ENCODE assay signal across 16 cellular contexts in the genomic region with DNA sequence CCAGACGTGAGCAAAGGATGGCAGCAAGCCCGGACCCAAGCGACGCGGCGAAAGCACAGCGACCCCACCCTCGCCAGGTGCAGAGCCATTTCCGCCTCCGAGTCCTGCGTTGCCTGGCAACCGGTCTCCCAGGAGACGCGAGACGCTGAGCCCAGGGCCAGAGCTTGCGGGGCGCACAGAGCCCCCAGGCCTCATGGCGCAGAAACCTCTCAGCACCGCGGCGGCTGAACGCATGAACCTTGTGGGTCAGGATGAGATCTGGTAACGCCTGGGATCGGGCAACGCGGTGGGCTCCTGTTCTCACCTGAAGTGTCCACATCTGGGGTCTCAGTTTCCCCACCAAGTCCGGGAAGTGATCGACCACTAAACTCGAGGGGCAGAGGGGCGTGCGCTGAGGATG.
DNase-seq lines count a peak whose midpoint lies in the region; ATAC-seq and TF ChIP-seq lines count a peak whose summit lies in the region.
"Had no signal": no experiment of that assay in that cellular context is flagged by ENCODE, and none has a peak within 500 bp of the region (broad histone marks: within the 10 kb centered on the region; RNA-seq: fewer than 3 reads in every experiment).

No MANE protein-coding gene starts in this region.

- intact Hi-C loops in body of pancreas (cut with DNase I), result no loop called here

- no peaks in the 10 kb centered on the region for H3K36me3 Mint-ChIP-seq in T-helper 2 cell treated with Interferon-gamma antibody and Interleukin-4, amounts not matched to agents 5 μg/mL and 100 μg/mL, for 36 hours (ENCODE audit: low read depth)

- TF ChIP-seq POLR2A in body of pancreas (IDR thresholded peaks at IDR 0.05), result no peak

- no peak overlapping the region for H3K27ac Mint-ChIP-seq in T-helper 2 cell treated with Interferon-gamma antibody and Interleukin-4, amounts not matched to agents 5 μg/mL and 100 μg/mL, for 36 hours
- H3K27ac Mint-ChIP-seq: activated T-cell treated with anti-CD3 and anti-CD28 coated beads, Interleukin-2, amount 50 U/mL, for 72 hours had no signal

- H3K9me3 Mint-ChIP-seq in T-helper 2 cell treated with Interferon-gamma antibody and Interleukin-4, amounts not matched to agents 5 μg/mL and 100 μg/mL, for 36 hours, result no peaks in the 10 kb centered on the region
- H3K9me3 Mint-ChIP-seq: activated T-cell treated with anti-CD3 and anti-CD28 coated beads, Interleukin-2, amount 50 U/mL, for 72 hours had no signal

- no peak overlapping the region for H3K4me3 Mint-ChIP-seq in T-helper 2 cell treated with Interferon-gamma antibody and Interleukin-4, amounts not matched to agents 5 μg/mL and 100 μg/mL, for 36 hours
- H3K4me3 Mint-ChIP-seq: activated T-cell treated with anti-CD3 and anti-CD28 coated beads, Interleukin-2, amount 50 U/mL, for 72 hours had no signal

- TF ChIP-seq CTCF in GM06990 (IDR thresholded peaks at IDR 0.05; ENCODE audit: insufficient read depth, low read length, poor library complexity, severe bottlenecking) (no peak), body of pancreas (IDR thresholded peaks at IDR 0.05) (no peak)

- H3K4me1 Mint-ChIP-seq in T-helper 2 cell treated with Interferon-gamma antibody and Interleukin-4, amounts not matched to agents 5 μg/mL and 100 μg/mL, for 36 hours (ENCODE audit: low read depth), result no peaks in the 10 kb centered on the region

- peak; percentile 50 for ATAC-seq in body of pancreas
- no peak for ATAC-seq in HG02884 (IDR thresholded peaks at IDR 0.05; ENCODE audit: unreplicated experiment)
- ATAC-seq: activated T-cell treated with anti-CD3 and anti-CD28 coated beads, Interleukin-2, amount 50 U/mL, for 72 hours; HCT116; Right ventricle myocardium inferior had no signal

- H3K4me1 ChIP-seq in body of pancreas, result no peaks in the 10 kb centered on the region
- H3K4me1 ChIP-seq: breast epithelium had no signal

- DNase-seq in GM06990 (ENCODE audit: extremely low read depth, insufficient read length) (peak; percentile 18), NCI-H1105 (lab: John Stamatoyannopoulos, UW) (peak; percentile 91), body of pancreas (peak; percentile 28 to 54 (median 42)), mucosa of gallbladder (ENCODE audit: low spot score) (peak; percentile 35), GM03348 (ENCODE audit: low spot score) (no peak)
- DNase-seq in T-helper 2 cell treated with Interferon-gamma antibody and Interleukin-4, amounts not matched to agents 5 μg/mL and 100 μg/mL, for 36 hours (ENCODE audit: low spot score), result no peak
- DNase-seq: activated T-cell treated with anti-CD3 and anti-CD28 coated beads, Interleukin-2, amount 50 U/mL, for 72 hours; hippocampal formation; IMR-90; NCI-H446 treated with DMSO at 0.1 percent for 48 hours; sigmoid colon; WERI-Rb-1 had no signal

- peaks cover 27% of the 10 kb centered on the region for H3K27me3 Mint-ChIP-seq in T-helper 2 cell treated with Interferon-gamma antibody and Interleukin-4, amounts not matched to agents 5 μg/mL and 100 μg/mL, for 36 hours (ENCODE audit: low read depth)

- WGBS in body of pancreas, 2 donors, result 9 to 22% methylated on average over 9 to 31 of the region's 31 CpGs

- H3K36me3 ChIP-seq in GM06990 (ENCODE audit: control insufficient read depth, insufficient read depth, low read length) (no peaks in the 10 kb centered on the region), body of pancreas (replicated peaks in 1 of 2; ENCODE audit: insufficient read depth in 1 of 2, low read depth in 2 of 2) (no peaks in the 10 kb centered on the region)
- H3K36me3 ChIP-seq: breast epithelium, sigmoid colon, WERI-Rb-1 had no signal

- no peak overlapping the region for H3K27ac ChIP-seq in body of pancreas
- H3K27ac ChIP-seq: breast epithelium, sigmoid colon, WERI-Rb-1 had no signal

- H3K4me3 ChIP-seq in GM06990 (replicated peaks; ENCODE audit: low read depth, low read length) (no peak overlapping the region), body of pancreas (no peak overlapping the region)
- H3K4me3 ChIP-seq: breast epithelium, sigmoid colon had no signal

- H3K9me3 ChIP-seq in body of pancreas, result no peaks in the 10 kb centered on the region
- H3K9me3 ChIP-seq: breast epithelium, sigmoid colon had no signal

- H3K27me3 ChIP-seq in GM06990 (replicated peaks; ENCODE audit: control insufficient read depth, insufficient read depth, low read length), result peaks cover 1% of the 10 kb centered on the region
- no peaks in the 10 kb centered on the region for H3K27me3 ChIP-seq in body of pancreas

Comparison
In these comparisons a context has a peak if more than half of its experiments do, and no peak if none do; other contexts are left out.
1. DNase-seq: peak in GM06990 (single experiment), NCI-H1105 (single experiment), body of pancreas (4 of 4) and mucosa of gallbladder (single experiment); none in T-helper 2 cell treated with Interferon-gamma antibody and Interleukin-4, amounts not matched to agents 5 μg/mL and 100 μg/mL, for 36 hours (single experiment) and GM03348 (single experiment).